Comparison of ENCODE assay signal across 9 cellular contexts in genomic region chr7:11557627-11558026, GRCh38.
DNase-seq lines count a peak whose midpoint lies in the region; ATAC-seq and TF ChIP-seq lines count a peak whose summit lies in the region.
"Had no signal": no experiment of that assay in that cellular context is flagged by ENCODE, and none has a peak within 500 bp of the region (broad histone marks: within the 10 kb centered on the region; RNA-seq: fewer than 3 reads in every experiment).

No MANE protein-coding gene starts in this region.

- no peaks in the 10 kb centered on the region for H3K27me3 ChIP-seq in GM06990 (replicated peaks; ENCODE audit: control insufficient read depth, insufficient read depth, low read length)

- no peak overlapping the region for H3K4me3 Mint-ChIP-seq in nephron progenitor cell

- DNase-seq in GM06990 (ENCODE audit: extremely low read depth, insufficient read length) = no peak
- peak; percentile 35 for DNase-seq in Jurkat, Clone E6-1 (ENCODE audit: low read depth, low spot score)
- peak; percentile 70 for DNase-seq in amniotic epithelial cell (ENCODE audit: low read depth)
- peak; percentile 17 for DNase-seq in nephron progenitor cell
- no peak for DNase-seq in central memory CD4-positive, alpha-beta T cell
- no peak for DNase-seq in Right ventricle myocardium inferior (ENCODE audit: missing footprints)
- DNase-seq in NCI-H1092 (lab: John Stamatoyannopoulos, UW) = no peak
- DNase-seq: IMR-90 had no signal

- intact Hi-C loops in Right ventricle myocardium inferior (cut with DNase I) = no loop called here

- no peaks in the 10 kb centered on the region for H3K27me3 Mint-ChIP-seq in nephron progenitor cell (ENCODE audit: low read depth, poor library complexity)

- H3K36me3 Mint-ChIP-seq in nephron progenitor cell (ENCODE audit: low read depth) = no peaks in the 10 kb centered on the region

- H3K27ac Mint-ChIP-seq in nephron progenitor cell = no peak overlapping the region

- no peaks in the 10 kb centered on the region for H3K9me3 Mint-ChIP-seq in nephron progenitor cell

- no peak overlapping the region for H3K4me3 ChIP-seq in GM06990 (replicated peaks; ENCODE audit: low read depth, low read length)
- H3K4me3 ChIP-seq in Jurkat, Clone E6-1 (ENCODE audit: low read length) = no peak overlapping the region

- ATAC-seq in GM21825 (IDR thresholded peaks at IDR 0.05; ENCODE audit: unreplicated experiment) (peak; percentile 85), Right ventricle myocardium inferior (no peak)

- peaks cover 5% of the 10 kb centered on the region for H3K4me1 Mint-ChIP-seq in nephron progenitor cell

- H3K36me3 ChIP-seq in GM06990 (ENCODE audit: control insufficient read depth, insufficient read depth, low read length) = no peaks in the 10 kb centered on the region

- TF ChIP-seq CTCF in GM06990 (IDR thresholded peaks at IDR 0.05; ENCODE audit: insufficient read depth, low read length, poor library complexity, severe bottlenecking) = peak; percentile 49
- peak; percentile 26 for TF ChIP-seq CTCF in nephron progenitor cell (IDR thresholded peaks at IDR 0.05)

Comparison
In these comparisons a context has a peak if more than half of its experiments do, and no peak if none do; other contexts are left out.
1. DNase-seq: peak in Jurkat, Clone E6-1 (single experiment), amniotic epithelial cell (single experiment) and nephron progenitor cell (single experiment); none in GM06990 (single experiment), central memory CD4-positive, alpha-beta T cell (single experiment), Right ventricle myocardium inferior (single experiment) and NCI-H1092 (single experiment).